Comparison of ENCODE assay signal across 17 cellular contexts in genomic region chr20:45501600-45501999, GRCh38. TPM values are rescaled to one million over a fixed set of nuclear protein-coding genes. Genes with fewer than 3 reads are reported as not detected.
DNase-seq lines count a peak whose midpoint lies in the region; ATAC-seq and TF ChIP-seq lines count a peak whose summit lies in the region.
"Had no signal": no experiment of that assay in that cellular context is flagged by ENCODE, and none has a peak within 500 bp of the region (broad histone marks: within the 10 kb centered on the region; RNA-seq: fewer than 3 reads in every experiment).

No MANE protein-coding gene starts in this region.

- no peak overlapping the region for H2BK5ac ChIP-seq in neuronal stem cell (ENCODE audit: low read length)

- no peak overlapping the region for H4K8ac ChIP-seq in neuronal stem cell (ENCODE audit: low read depth, low read length)

- H3K14ac ChIP-seq in neuronal stem cell (ENCODE audit: low read length) = no peak overlapping the region

- intact Hi-C loops in left lung (cut with DNase I) = no loop called here
- intact Hi-C loops in transverse colon (cut with DNase I; ENCODE audit: low total_unique reads) = no loop called here

- no peak overlapping the region for H2AK5ac ChIP-seq in neuronal stem cell (ENCODE audit: low read depth, low read length)

- peaks cover 20% of the 10 kb centered on the region for H3K27me3 Mint-ChIP-seq in memory B cell
- peaks cover 40% of the 10 kb centered on the region for H3K27me3 Mint-ChIP-seq in activated CD8-positive, alpha-beta memory T cell treated with anti-CD3 and anti-CD28 coated beads, Interleukin-2, amount 10 ng/mL, durations not matched to agents 7 days and 5 days

- no peak overlapping the region for H2BK15ac ChIP-seq in neuronal stem cell (ENCODE audit: low read length)

- TF ChIP-seq CTCF in left lung (IDR thresholded peaks at IDR 0.05) (no peak), transverse colon (IDR thresholded peaks at IDR 0.05) (no peak)

- TF ChIP-seq POLR2A in transverse colon (IDR thresholded peaks at IDR 0.05) = no peak

- H3K9me3 ChIP-seq in left lung (no peaks in the 10 kb centered on the region), transverse colon (no peaks in the 10 kb centered on the region), neuronal stem cell (replicated peaks in 1 of 2; ENCODE audit: control insufficient read depth in 2 of 2, insufficient read depth in 1 of 2, low read depth in 1 of 2, low read length in 2 of 2) (no peaks in the 10 kb centered on the region)
- H3K9me3 ChIP-seq: HAP-1 had no signal

- H2AFZ ChIP-seq in neuronal stem cell (ENCODE audit: low read length) = no peak overlapping the region

- DNase-seq in left lung (no peak), memory B cell (ENCODE audit: low spot score in 2 of 2) (no peak), transverse colon (no peak), neuronal stem cell (ENCODE audit: low spot score) (no peak)
- DNase-seq in activated CD8-positive, alpha-beta memory T cell treated with anti-CD3 and anti-CD28 coated beads, Interleukin-2, amount 10 ng/mL, durations not matched to agents 7 days and 5 days = no peak
- DNase-seq: C1 segment of cervical spinal cord; Calu3; CD4-positive, alpha-beta memory T cell; COR-L47; DMS153; DND-41; GOT3 had no signal

- no peaks in the 10 kb centered on the region for H3K36me3 Mint-ChIP-seq in memory B cell
- H3K36me3 Mint-ChIP-seq in activated CD8-positive, alpha-beta memory T cell treated with anti-CD3 and anti-CD28 coated beads, Interleukin-2, amount 10 ng/mL, durations not matched to agents 7 days and 5 days = no peaks in the 10 kb centered on the region
- H3K36me3 Mint-ChIP-seq: CD4-positive, alpha-beta memory T cell had no signal

- H3K4me1 ChIP-seq in left lung = no peaks in the 10 kb centered on the region
- peaks cover 0 to 21% (median 6%) of the 10 kb centered on the region in 4 donors for H3K4me1 ChIP-seq in transverse colon
- H3K4me1 ChIP-seq in neuronal stem cell (ENCODE audit: control insufficient read depth in 2 of 2, insufficient read depth in 1 of 2, low read depth in 1 of 2, low read length in 2 of 2) = no peaks in the 10 kb centered on the region
- H3K4me1 ChIP-seq: HAP-1 had no signal

- no peaks in the 10 kb centered on the region for H3K9me3 Mint-ChIP-seq in memory B cell
- H3K9me3 Mint-ChIP-seq in activated CD8-positive, alpha-beta memory T cell treated with anti-CD3 and anti-CD28 coated beads, Interleukin-2, amount 10 ng/mL, durations not matched to agents 7 days and 5 days (ENCODE audit: low read depth) = no peaks in the 10 kb centered on the region

- no peak overlapping the region for H3K9ac ChIP-seq in neuronal stem cell (ENCODE audit: low read depth, low read length, poor library complexity)

- H3K27me3 ChIP-seq in left lung (peaks cover 0 to 74% of the 10 kb centered on the region in 2 donors), transverse colon (peaks cover 5% of the 10 kb centered on the region), neuronal stem cell (ENCODE audit: control insufficient read depth in 3 of 3, insufficient read depth in 3 of 3, low read depth in 1 of 3, low read length in 3 of 3) (peaks cover 0 to 12% (median 0%) of the 10 kb centered on the region in 3 experiments)

- in situ Hi-C loops in transverse colon (cut with MboI; ENCODE audit: low pct_ligation_motif_present in 1 of 4, low pct_unique_long_range_greater_than_20kb in 1 of 4, low sequenced_read_pairs in 3 of 4) = no loop called here

- H3K36me3 ChIP-seq in left lung (no peaks in the 10 kb centered on the region), transverse colon (no peaks in the 10 kb centered on the region), neuronal stem cell (replicated peaks in 1 of 2; ENCODE audit: control insufficient read depth in 2 of 2, insufficient read depth in 2 of 2, low read length in 2 of 2) (no peaks in the 10 kb centered on the region)
- H3K36me3 ChIP-seq: HAP-1 had no signal

- no peak overlapping the region for H3K4ac ChIP-seq in neuronal stem cell (ENCODE audit: low read length)

- no peak overlapping the region for H3K4me3 ChIP-seq in left lung
- H3K4me3 ChIP-seq in transverse colon = no peak overlapping the region
- H3K4me3 ChIP-seq in neuronal stem cell (ENCODE audit: low read length in 2 of 2) = no peak overlapping the region
- H3K4me3 ChIP-seq: HAP-1 had no signal

- no peak overlapping the region for H3K23ac ChIP-seq in neuronal stem cell (ENCODE audit: low read depth, low read length, poor library complexity)

- H3K18ac ChIP-seq in neuronal stem cell (ENCODE audit: low read length) = no peak overlapping the region

- no peak overlapping the region for H3K4me2 ChIP-seq in neuronal stem cell (ENCODE audit: insufficient read depth, low read length, poor library complexity, severe bottlenecking)

- ATAC-seq in left lung (peak; percentile 87), memory B cell (ENCODE audit: low read depth) (no peak), GM18867 (IDR thresholded peaks at IDR 0.05; ENCODE audit: unreplicated experiment) (no peak)
- no peak for ATAC-seq in activated CD8-positive, alpha-beta memory T cell treated with anti-CD3 and anti-CD28 coated beads, Interleukin-2, amount 10 ng/mL, durations not matched to agents 7 days and 5 days

- H4K91ac ChIP-seq in neuronal stem cell (ENCODE audit: low read depth, low read length, poor library complexity) = no peak overlapping the region

- 50% methylated on average over 1 of the region's 1 CpG for WGBS in transverse colon (ENCODE audit: low coverage in 1 of 2), 2 donors
- WGBS in neuronal stem cell (ENCODE audit: extremely low coverage in 2 of 2, insufficient read length in 2 of 2, insufficient replicate concordance in 1 of 2), 2 donors = no CpG with 5 or more reads among the region's 1 CpG

- CTCF ChIA-PET in activated CD8-positive, alpha-beta memory T cell treated with anti-CD3 and anti-CD28 coated beads, Interleukin-2, amount 10 ng/mL, durations not matched to agents 7 days and 5 days (lab: Charles Lee) = interaction anchor here (1.1 kb wide), 1 partner anchor 211 kb away, joined by 3 read pairs; no protein-coding TSS in a partner anchor

- H3K27ac ChIP-seq in left lung (no peak overlapping the region), transverse colon (peak overlapping the region in 3 of 4 donors; percentile 5 to 25 (median 24)), neuronal stem cell (replicated peaks; ENCODE audit: low read length) (no peak overlapping the region)

- H3K79me1 ChIP-seq in neuronal stem cell (ENCODE audit: low read depth, low read length) = no peaks in the 10 kb centered on the region

- no peak overlapping the region for H3K4me3 Mint-ChIP-seq in memory B cell
- no peak overlapping the region for H3K4me3 Mint-ChIP-seq in activated CD8-positive, alpha-beta memory T cell treated with anti-CD3 and anti-CD28 coated beads, Interleukin-2, amount 10 ng/mL, durations not matched to agents 7 days and 5 days
- H3K4me3 Mint-ChIP-seq: CD4-positive, alpha-beta memory T cell had no signal

- H2BK120ac ChIP-seq in neuronal stem cell (ENCODE audit: low read depth, low read length) = no peak overlapping the region

- H3K4me1 Mint-ChIP-seq in memory B cell = no peaks in the 10 kb centered on the region
- H3K4me1 Mint-ChIP-seq in activated CD8-positive, alpha-beta memory T cell treated with anti-CD3 and anti-CD28 coated beads, Interleukin-2, amount 10 ng/mL, durations not matched to agents 7 days and 5 days = no peaks in the 10 kb centered on the region
- H3K4me1 Mint-ChIP-seq: CD4-positive, alpha-beta memory T cell had no signal

- TF ChIP-seq EP300 in transverse colon (IDR thresholded peaks at IDR 0.05; ENCODE audit: low read depth) = no peak

- H3K27ac Mint-ChIP-seq in memory B cell = peak overlapping the region; percentile 8
- no peak overlapping the region for H3K27ac Mint-ChIP-seq in activated CD8-positive, alpha-beta memory T cell treated with anti-CD3 and anti-CD28 coated beads, Interleukin-2, amount 10 ng/mL, durations not matched to agents 7 days and 5 days
- H3K27ac Mint-ChIP-seq: CD4-positive, alpha-beta memory T cell had no signal

- no peak overlapping the region for H2BK12ac ChIP-seq in neuronal stem cell (ENCODE audit: low read length)

RNA-seq across cellular contexts. Expression of gene SPINT3, which starts 13.8 kb away (rescaled TPM):
- not detected for total RNA-seq in left lung
- not detected for total RNA-seq in transverse colon
- not detected for polyA plus RNA-seq in neuronal stem cell (2013, experiment 1 of 2)
- not detected for polyA plus RNA-seq in neuronal stem cell (2013, experiment 2 of 2)
- not detected for total RNA-seq in activated CD8-positive, alpha-beta memory T cell treated with anti-CD3 and anti-CD28 coated beads, Interleukin-2, amount 10 ng/mL, durations not matched to agents 7 days and 5 days
- total RNA-seq: A172; A673; Calu3; CD4-positive, alpha-beta memory T cell had no signal
- polyA plus RNA-seq: BJ; CD4-positive, alpha-beta memory T cell had no signal

RNA-seq across cellular contexts. Expression of gene WFDC2, which starts 32.0 kb away (rescaled TPM):
- total RNA-seq in left lung (100 to 1,000 TPM; 232 to 258 TPM), transverse colon (100 to 1,000 TPM in 1 of 4 donors, 10 to 100 TPM in 3; 11.0 to 325 (median 38.8) TPM)
- 56.3 TPM for polyA plus RNA-seq in neuronal stem cell (2013, experiment 1 of 2)
- polyA plus RNA-seq in neuronal stem cell (2013, experiment 2 of 2) = 58.1 TPM
- not detected for total RNA-seq in activated CD8-positive, alpha-beta memory T cell treated with anti-CD3 and anti-CD28 coated beads, Interleukin-2, amount 10 ng/mL, durations not matched to agents 7 days and 5 days
- total RNA-seq: A172, A673 had no signal
- polyA plus RNA-seq: BJ; CD4-positive, alpha-beta memory T cell had no signal

RNA-seq across cellular contexts. Expression of gene WFDC6, which starts 37.7 kb away (rescaled TPM):
- total RNA-seq in left lung (not detected), transverse colon (not detected)
- polyA plus RNA-seq in neuronal stem cell (2013, experiment 1 of 2) = not detected
- polyA plus RNA-seq in neuronal stem cell (2013, experiment 2 of 2) = not detected
- total RNA-seq in activated CD8-positive, alpha-beta memory T cell treated with anti-CD3 and anti-CD28 coated beads, Interleukin-2, amount 10 ng/mL, durations not matched to agents 7 days and 5 days = not detected
- total RNA-seq: A172; A673; Calu3; CD4-positive, alpha-beta memory T cell had no signal
- polyA plus RNA-seq: BJ; CD4-positive, alpha-beta memory T cell had no signal

RNA-seq across cellular contexts. Expression of gene EPPIN, which starts 45.6 kb away (rescaled TPM):
- not detected for total RNA-seq in left lung
- not detected for total RNA-seq in transverse colon
- polyA plus RNA-seq in neuronal stem cell (2013, experiment 1 of 2) = not detected
- not detected for polyA plus RNA-seq in neuronal stem cell (2013, experiment 2 of 2)
- not detected for total RNA-seq in activated CD8-positive, alpha-beta memory T cell treated with anti-CD3 and anti-CD28 coated beads, Interleukin-2, amount 10 ng/mL, durations not matched to agents 7 days and 5 days
- total RNA-seq: A172; A673; Calu3; CD4-positive, alpha-beta memory T cell had no signal
- polyA plus RNA-seq: BJ; CD4-positive, alpha-beta memory T cell had no signal

Comparison
In these comparisons a context has a peak if more than half of its experiments do, and no peak if none do; other contexts are left out.
1. H3K27ac ChIP-seq: peak in transverse colon (3 of 4); none in left lung (0 of 2) and neuronal stem cell (single experiment).
2. RNA of gene WFDC2, which starts 32.0 kb away (total RNA-seq): 232 to 258 TPM in left lung and 11.0 to 325 TPM in transverse colon; not detected in activated CD8-positive, alpha-beta memory T cell treated with anti-CD3 and anti-CD28 coated beads, Interleukin-2, amount 10 ng/mL, durations not matched to agents 7 days and 5 days; every median in the first group is over 4 times any median in the second.